Comparison of ENCODE assay signal across 8 cellular contexts in the genomic region with DNA sequence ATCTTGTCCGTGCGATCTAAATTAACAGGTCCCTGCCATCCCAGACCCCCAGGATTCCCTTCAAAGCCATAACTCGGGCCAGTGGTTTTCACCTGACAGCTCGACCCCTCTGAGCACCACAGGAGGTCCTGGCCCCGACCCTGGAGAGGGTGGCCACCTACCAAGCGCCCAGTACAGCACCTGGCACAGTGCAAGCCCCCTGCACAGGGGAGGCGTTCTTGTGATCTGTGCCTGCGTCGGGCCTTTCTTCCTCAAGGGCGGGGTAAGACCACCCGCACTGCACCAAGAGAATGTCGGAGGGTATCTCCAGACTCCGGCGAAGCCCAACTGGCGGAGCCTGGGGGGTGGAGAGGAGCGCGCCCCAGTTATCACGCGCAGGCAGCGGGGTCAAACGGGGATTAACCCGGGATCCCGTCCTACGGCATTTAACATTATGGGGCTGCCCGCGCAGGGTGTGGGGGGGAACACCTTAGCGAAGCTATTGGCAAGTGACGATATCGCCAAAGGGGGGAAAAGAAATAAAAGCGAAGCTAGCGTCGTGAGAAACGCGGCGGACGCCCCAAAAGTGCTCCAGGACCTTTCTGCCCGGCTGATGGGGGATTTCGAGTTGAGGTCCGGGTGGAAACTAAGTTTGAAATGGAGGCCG. TPM values are rescaled to one million over a fixed set of nuclear protein-coding genes. Genes with fewer than 3 reads are reported as not detected.
A peak's percentile ranks its signal among the peaks of the same experiment; 100 is the strongest.
DNase-seq lines count a peak whose midpoint lies in the region; ATAC-seq, FAIRE-seq and TF ChIP-seq lines count a peak whose summit lies in the region.

No MANE protein-coding gene starts in this region.

- intact Hi-C loops in pancreas (cut with DNase I) = no loop called here

- peak overlapping the region; percentile 42 to 81 (median 68) for H3K4me3 ChIP-seq in pancreas

- no peaks in the 10 kb centered on the region for H3K9me3 ChIP-seq in pancreas

- H3K27me3 ChIP-seq in foreskin keratinocyte (no peaks in the 10 kb centered on the region), pancreas (no peaks in the 10 kb centered on the region)

- no peaks in the 10 kb centered on the region for H3K9me3 Mint-ChIP-seq in activated T-cell treated with anti-CD3 and anti-CD28 coated beads, Interleukin-2, amount 50 U/mL, for 4 hours

- H3K27ac ChIP-seq in foreskin keratinocyte (peak overlapping the region; percentile 86), pancreas (peak overlapping the region; percentile 90 to 97 (median 94))

- no peaks in the 10 kb centered on the region for H3K4me1 ChIP-seq in foreskin keratinocyte
- peaks cover 5 to 22% (median 12%) of the 10 kb centered on the region in 3 donors for H3K4me1 ChIP-seq in pancreas

- H3K4me3 Mint-ChIP-seq in activated T-cell treated with anti-CD3 and anti-CD28 coated beads, Interleukin-2, amount 50 U/mL, for 4 hours = peak overlapping the region; percentile 97

- H3K27me3 Mint-ChIP-seq in activated T-cell treated with anti-CD3 and anti-CD28 coated beads, Interleukin-2, amount 50 U/mL, for 4 hours (ENCODE audit: low read depth) = no peaks in the 10 kb centered on the region

- H3K4me1 Mint-ChIP-seq in activated T-cell treated with anti-CD3 and anti-CD28 coated beads, Interleukin-2, amount 50 U/mL, for 4 hours (ENCODE audit: low read depth) = peaks cover 47% of the 10 kb centered on the region

- peak; percentile 0 for TF ChIP-seq CTCF in foreskin keratinocyte (conservative IDR thresholded peaks at IDR 0.05)
- no peak for TF ChIP-seq CTCF in pancreas (IDR thresholded peaks at IDR 0.05)

- 2% methylated on average over 40 of the region's 40 CpGs for WGBS in pancreas, 2 donors

- peaks cover 22% of the 10 kb centered on the region for H3K36me3 Mint-ChIP-seq in activated T-cell treated with anti-CD3 and anti-CD28 coated beads, Interleukin-2, amount 50 U/mL, for 4 hours (ENCODE audit: insufficient read depth)

- ATAC-seq in activated T-cell treated with anti-CD3 and anti-CD28 coated beads, Interleukin-2, amount 50 U/mL, for 4 hours = no peak
- ATAC-seq in foreskin keratinocyte = no peak
- ATAC-seq in pancreas = no peak
- no peak for ATAC-seq in GM18873 (IDR thresholded peaks at IDR 0.05; ENCODE audit: low FRiP score, unreplicated experiment)
- no peak for ATAC-seq in GM18519 (IDR thresholded peaks at IDR 0.05; ENCODE audit: low FRiP score, unreplicated experiment)

- peak; percentile 18 for DNase-seq in activated CD4-positive, alpha-beta T cell treated with anti-CD3 and anti-CD28 coated beads for 1 hour
- DNase-seq in activated CD4-positive, alpha-beta T cell treated with anti-CD3 and anti-CD28 coated beads, Interleukin-2, amount 50 U/mL, for 4 hours = no peak
- DNase-seq in activated T-cell treated with anti-CD3 and anti-CD28 coated beads, Interleukin-2, amount 50 U/mL, for 4 hours = peak; percentile 38
- DNase-seq in foreskin keratinocyte (no peak), pancreas (peak in 4 of 6 donors; percentile 64 to 83 (median 64)), dermis blood vessel endothelial cell (no peak)

- H3K36me3 ChIP-seq in pancreas = peaks cover 4 to 12% (median 8%) of the 10 kb centered on the region in 3 donors

- no peak for FAIRE-seq in pancreas (lab: Jason Lieb, UNC)

RNA-seq across cellular contexts. Expression of gene HNRNPL, which starts 1.3 kb away (rescaled TPM):
- total RNA-seq in activated T-cell treated with anti-CD3 and anti-CD28 coated beads, Interleukin-2, amount 50 U/mL, for 4 hours = 100 to 1,000 TPM; 679 to 736 (median 698) TPM
- 344 and 388 TPM in 2 replicates for total RNA-seq in foreskin keratinocyte
- 268 and 317 TPM in 2 replicates for polyA plus RNA-seq in foreskin keratinocyte
- 100 to 1,000 TPM in 4 of 6 donors, 10 to 100 TPM in 2; 97.0 to 161 (median 129) TPM for total RNA-seq in pancreas
- polyA plus RNA-seq in pancreas = 100 to 1,000 TPM in 1 of 2 donors, 10 to 100 TPM in 1; 89.2 to 128 TPM
- total RNA-seq in dermis blood vessel endothelial cell = 293 and 327 TPM in 2 replicates

RNA-seq across cellular contexts. Expression of gene ECH1, which starts 19.5 kb away (rescaled TPM):
- 100 to 1,000 TPM in 2 of 3 donors, 10 to 100 TPM in 1; 91.1 to 109 (median 108) TPM for total RNA-seq in activated T-cell treated with anti-CD3 and anti-CD28 coated beads, Interleukin-2, amount 50 U/mL, for 4 hours
- total RNA-seq in foreskin keratinocyte = 51.5 and 64.9 TPM in 2 replicates
- 114 and 121 TPM in 2 replicates for polyA plus RNA-seq in foreskin keratinocyte
- 100 to 1,000 TPM in 1 of 6 donors, 10 to 100 TPM in 5; 70.7 to 126 (median 92.5) TPM for total RNA-seq in pancreas
- polyA plus RNA-seq in pancreas = 100 to 1,000 TPM; 112 to 197 TPM
- 27.6 and 32.0 TPM in 2 replicates for total RNA-seq in dermis blood vessel endothelial cell

RNA-seq across cellular contexts. Expression of gene RINL, which starts 27.0 kb away (rescaled TPM):
- total RNA-seq in activated T-cell treated with anti-CD3 and anti-CD28 coated beads, Interleukin-2, amount 50 U/mL, for 4 hours = 10 to 100 TPM; 65.2 to 77.3 (median 68.6) TPM
- 8.3 and 8.7 TPM in 2 replicates for total RNA-seq in foreskin keratinocyte
- polyA plus RNA-seq in foreskin keratinocyte = 6.2 and 6.5 TPM in 2 replicates
- total RNA-seq in pancreas = 10 to 100 TPM in 4 of 6 donors, 1 to 10 TPM in 2; 6.5 to 16.9 (median 10.5) TPM
- polyA plus RNA-seq in pancreas = 10 to 100 TPM; 17.6 to 26.2 TPM
- total RNA-seq in dermis blood vessel endothelial cell = 8.3 and 17.5 TPM in 2 replicates

RNA-seq across cellular contexts. Expression of gene LGALS4, which starts 38.4 kb away (rescaled TPM):
- 1 to 10 TPM; 1.7 to 2.7 (median 2.2) TPM for total RNA-seq in activated T-cell treated with anti-CD3 and anti-CD28 coated beads, Interleukin-2, amount 50 U/mL, for 4 hours
- total RNA-seq in foreskin keratinocyte (0.20 TPM in 1 of 2 replicates, not detected in the other), pancreas (10 to 100 TPM; 14.2 to 87.7 (median 63.7) TPM), dermis blood vessel endothelial cell (not detected in 2 replicates)
- polyA plus RNA-seq in foreskin keratinocyte (0.24 TPM in 1 of 2 replicates, not detected in the other), pancreas (100 to 1,000 TPM in 1 of 2 donors, 10 to 100 TPM in 1; 80.9 to 135 TPM)

RNA-seq across cellular contexts. Expression of gene SIRT2, which starts 48.3 kb away (rescaled TPM):
- 10 to 100 TPM; 23.5 to 29.8 (median 27.3) TPM for total RNA-seq in activated T-cell treated with anti-CD3 and anti-CD28 coated beads, Interleukin-2, amount 50 U/mL, for 4 hours
- total RNA-seq in foreskin keratinocyte (46.0 and 49.4 TPM in 2 replicates), pancreas (10 to 100 TPM; 16.2 to 27.0 (median 19.0) TPM), dermis blood vessel endothelial cell (118 and 122 TPM in 2 replicates)
- polyA plus RNA-seq in foreskin keratinocyte (51.8 and 56.8 TPM in 2 replicates), pancreas (10 to 100 TPM; 33.5 to 44.4 TPM)

Comparison
In these comparisons a context has a peak if more than half of its experiments do, and no peak if none do; other contexts are left out.
1. DNase-seq: peak in activated CD4-positive, alpha-beta T cell treated with anti-CD3 and anti-CD28 coated beads for 1 hour (single experiment), activated T-cell treated with anti-CD3 and anti-CD28 coated beads, Interleukin-2, amount 50 U/mL, for 4 hours (single experiment) and pancreas (4 of 6); none in activated CD4-positive, alpha-beta T cell treated with anti-CD3 and anti-CD28 coated beads, Interleukin-2, amount 50 U/mL, for 4 hours (0 of 2), foreskin keratinocyte (0 of 2) and dermis blood vessel endothelial cell (single experiment).